ENCODE assay signal across 17 cellular contexts in genomic region chr3:122985539-122985938, GRCh38. TPM values are rescaled to one million over a fixed set of nuclear protein-coding genes. Genes with fewer than 3 reads are reported as not detected.
DNase-seq lines count a peak whose midpoint lies in the region; ATAC-seq and TF ChIP-seq lines count a peak whose summit lies in the region.
"Had no signal": no experiment of that assay in that cellular context is flagged by ENCODE, and none has a peak within 500 bp of the region (broad histone marks: within the 10 kb centered on the region; RNA-seq: fewer than 3 reads in every experiment).

No MANE protein-coding gene starts in this region.

- no peak for ATAC-seq in GM21390 (IDR thresholded peaks at IDR 0.05; ENCODE audit: unreplicated experiment)

- H3K9me3 Mint-ChIP-seq in endodermal cell (no peaks in the 10 kb centered on the region), nephron (no peaks in the 10 kb centered on the region)
- H3K9me3 Mint-ChIP-seq: CD14-positive monocyte; CD8-positive, alpha-beta memory T cell had no signal

- no peak overlapping the region for H2AFZ ChIP-seq in OCI-LY3 (ENCODE audit: low read depth, low read length)

- H3K27ac Mint-ChIP-seq in endodermal cell: peak overlapping the region; percentile 4
- H3K27ac Mint-ChIP-seq in nephron: peak overlapping the region in 2 of 3 experiments; percentile 63 to 84
- H3K27ac Mint-ChIP-seq: CD14-positive monocyte; CD8-positive, alpha-beta memory T cell had no signal

- no peak for TF ChIP-seq CTCF in OCI-LY3 (IDR thresholded peaks at IDR 0.05; ENCODE audit: low read depth, low read length)
- TF ChIP-seq CTCF in endodermal cell (conservative IDR thresholded peaks at IDR 0.05): no peak
- TF ChIP-seq CTCF in nephron (IDR thresholded peaks at IDR 0.05; ENCODE audit: unreplicated experiment in 3 of 3): no peak

- no peak overlapping the region for H3K4me3 ChIP-seq in BLaER1 treated with 17β-estradiol and CSF1 and Interleukin-3, amounts not matched to agents 10 nM and 100 nM
- H3K4me3 ChIP-seq in OCI-LY3 (ENCODE audit: low read length) (no peak overlapping the region), endodermal cell (ENCODE audit: low read length) (peak overlapping the region; percentile 44)

- DNase-seq in endodermal cell (peak; percentile 69), T-helper 2 cell (no peak), HuH-7.5 (ENCODE audit: low spot score) (no peak)
- DNase-seq in activated CD4-positive, alpha-beta T cell treated with anti-CD3 and anti-CD28 coated beads for 48 hours: no peak
- DNase-seq: ACHN; Caco-2; CD8-positive, alpha-beta memory T cell; GF-D8; GOT3; IMR-90; KG1 had no signal

- H3K79me2 ChIP-seq in OCI-LY3 (ENCODE audit: low read length): no peaks in the 10 kb centered on the region

- H3K27me3 Mint-ChIP-seq in endodermal cell (ENCODE audit: insufficient read depth) (peaks cover 4% of the 10 kb centered on the region), nephron (ENCODE audit: low read depth) (peaks cover 20% of the 10 kb centered on the region)

- H3K27ac ChIP-seq in BLaER1 treated with 17β-estradiol and CSF1 and Interleukin-3, amounts not matched to agents 10 nM and 100 nM: no peak overlapping the region
- H3K27ac ChIP-seq in OCI-LY3 (ENCODE audit: low read length) (no peak overlapping the region), endodermal cell (ENCODE audit: low read depth, low read length) (peak overlapping the region; percentile 93)

- no peaks in the 10 kb centered on the region for H3K9me3 ChIP-seq in BLaER1 treated with 17β-estradiol and CSF1 and Interleukin-3, amounts not matched to agents 10 nM and 100 nM (replicated peaks in 1 of 11)
- H3K9me3 ChIP-seq in OCI-LY3 (ENCODE audit: insufficient read depth, low read length): no peaks in the 10 kb centered on the region
- no peaks in the 10 kb centered on the region for H3K9me3 ChIP-seq in endodermal cell (ENCODE audit: control insufficient read depth, low read length)
- H3K9me3 ChIP-seq: Caco-2 had no signal

- H3K9ac ChIP-seq in BLaER1 treated with 17β-estradiol and CSF1 and Interleukin-3, amounts not matched to agents 10 nM and 100 nM: no peak overlapping the region
- H3K9ac ChIP-seq in OCI-LY3 (ENCODE audit: low read length) (no peak overlapping the region), endodermal cell (ENCODE audit: extremely low read depth, low read length, poor library complexity, severe bottlenecking) (no peak overlapping the region)

- H3K36me3 ChIP-seq in BLaER1 treated with 17β-estradiol and CSF1 and Interleukin-3, amounts not matched to agents 10 nM and 100 nM: no peaks in the 10 kb centered on the region
- H3K36me3 ChIP-seq in OCI-LY3 (replicated peaks; ENCODE audit: low read depth, low read length) (no peaks in the 10 kb centered on the region), endodermal cell (ENCODE audit: control insufficient read depth, insufficient read depth, low read length) (no peaks in the 10 kb centered on the region)

- H3K27me3 ChIP-seq in BLaER1 treated with 17β-estradiol and CSF1 and Interleukin-3, amounts not matched to agents 10 nM and 100 nM: no peaks in the 10 kb centered on the region; a peak in 1 of 22 replicates
- H3K27me3 ChIP-seq in OCI-LY3 (ENCODE audit: low read depth, low read length): peaks cover 27% of the 10 kb centered on the region
- H3K27me3 ChIP-seq in endodermal cell (ENCODE audit: control insufficient read depth, insufficient read depth, low read length, poor library complexity, severe bottlenecking): no peaks in the 10 kb centered on the region

- H3K4me3 Mint-ChIP-seq in endodermal cell (no peak overlapping the region), nephron (no peak overlapping the region)
- H3K4me3 Mint-ChIP-seq: CD14-positive monocyte; CD8-positive, alpha-beta memory T cell had no signal

- H3K4me1 Mint-ChIP-seq in endodermal cell (peaks cover 71% of the 10 kb centered on the region), nephron (peaks cover 60% of the 10 kb centered on the region)
- H3K4me1 Mint-ChIP-seq: CD8-positive, alpha-beta memory T cell had no signal

- 56% methylated on average over 4 of the region's 4 CpGs; no CpG with 5 or more reads in 1 of the 2 experiments for WGBS in endodermal cell (ENCODE audit: insufficient coverage in 1 of 2, insufficient read length in 1 of 2), 2 experiments

- peak overlapping the region in 10 of 11 experiments; percentile 54 to 87 (median 80); a peak in 16 of 22 replicates for H3K4me2 ChIP-seq in BLaER1 treated with 17β-estradiol and CSF1 and Interleukin-3, amounts not matched to agents 10 nM and 100 nM
- 0 out of 2 replicates have a peak overlapping the region, but pooled peaks have one; percentile 5 for H3K4me2 ChIP-seq in OCI-LY3 (ENCODE audit: low read length)

- H3K4me1 ChIP-seq in BLaER1 treated with 17β-estradiol and CSF1 and Interleukin-3, amounts not matched to agents 10 nM and 100 nM: peaks cover 14 to 95% (median 69%) of the 10 kb centered on the region in 10 experiments
- H3K4me1 ChIP-seq in OCI-LY3 (ENCODE audit: low read length): peaks cover 43% of the 10 kb centered on the region
- H3K4me1 ChIP-seq in endodermal cell (ENCODE audit: control insufficient read depth, insufficient read depth, low read length): peaks cover 53% of the 10 kb centered on the region
- H3K4me1 ChIP-seq: Caco-2 had no signal

- H4K20me1 ChIP-seq in BLaER1 treated with 17β-estradiol and CSF1 and Interleukin-3, amounts not matched to agents 10 nM and 100 nM: no peaks in the 10 kb centered on the region; a peak in 1 of 22 replicates
- H4K20me1 ChIP-seq in OCI-LY3 (ENCODE audit: insufficient read depth, low read length): no peaks in the 10 kb centered on the region

- H3K36me3 Mint-ChIP-seq in endodermal cell (ENCODE audit: low read depth) (no peaks in the 10 kb centered on the region), nephron (ENCODE audit: low read depth) (no peaks in the 10 kb centered on the region)
- H3K36me3 Mint-ChIP-seq: CD14-positive monocyte; CD8-positive, alpha-beta memory T cell had no signal

RNA-seq across cellular contexts. Expression of gene SEMA5B, which starts 42.0 kb away (rescaled TPM):
- 10 to 100 TPM; 37.3 to 45.8 TPM for total RNA-seq in endodermal cell
- 76.1 TPM for polyA plus RNA-seq in endodermal cell (2013, experiment 1 of 2)
- 68.4 TPM for polyA plus RNA-seq in endodermal cell (2013, experiment 2 of 2)
- total RNA-seq: A172; CD8-positive, alpha-beta memory T cell; IMR-90 had no signal
- polyA plus RNA-seq: CD14-positive monocyte; CD8-positive, alpha-beta memory T cell; IMR-90 had no signal
